ENCODE assay signal across 8 cellular contexts in the genomic region with DNA sequence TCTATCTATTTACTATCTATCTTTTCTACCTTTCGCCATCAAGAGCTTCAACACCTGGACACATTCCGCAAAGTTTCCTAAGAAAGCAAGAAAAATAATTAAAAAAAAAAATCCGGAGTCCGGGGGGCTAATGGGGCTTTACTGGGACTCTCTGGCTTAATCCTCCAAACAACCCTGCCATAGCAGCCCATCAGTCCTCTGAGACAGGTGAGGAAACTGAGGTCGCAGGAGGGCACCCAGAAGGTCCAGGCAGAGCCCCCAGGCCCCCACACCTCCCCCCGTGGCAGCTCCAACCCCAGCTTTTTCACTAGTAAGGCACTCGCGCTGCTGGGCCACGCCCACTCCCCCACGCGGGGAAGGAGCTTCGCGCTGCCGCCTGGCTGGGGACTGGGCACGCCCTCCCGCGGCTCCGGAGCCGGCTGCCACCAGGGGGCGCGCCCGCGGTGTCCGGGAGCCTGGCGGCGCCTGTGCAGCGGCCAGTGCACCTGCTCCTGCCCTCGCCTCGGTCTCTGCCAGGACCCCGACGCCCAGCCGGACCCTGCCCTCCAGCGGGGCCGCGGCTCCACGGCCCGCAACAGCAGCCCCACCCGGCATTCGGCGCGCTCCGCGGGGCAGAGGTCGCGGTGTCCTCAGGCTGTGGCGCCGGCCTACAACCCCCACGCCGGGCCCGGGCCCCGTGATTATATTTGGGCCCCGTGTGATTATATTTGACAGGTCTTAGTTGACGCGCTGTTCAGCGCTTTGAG. TPM values are rescaled to one million over a fixed set of nuclear protein-coding genes. Genes with fewer than 3 reads are reported as not detected.
DNase-seq lines count a peak whose midpoint lies in the region; ATAC-seq, FAIRE-seq and TF ChIP-seq lines count a peak whose summit lies in the region.

No MANE protein-coding gene starts in this region.

- peak; percentile 84 to 87 (median 84) for DNase-seq in CD4-positive, alpha-beta memory T cell
- DNase-seq in HK-2 (ENCODE audit: unreplicated experiment) (peak; percentile 75), SJSA1 (ENCODE audit: low read depth in 1 of 2, low spot score in 2 of 2) (peak; percentile 39 to 64), foreskin keratinocyte (no peak), pancreas (peak; percentile 46 to 92 (median 80)), tibial nerve (ENCODE audit: low spot score in 2 of 2) (peak; percentile 21 to 36), NCI-H2107 (lab: John Stamatoyannopoulos, UW) (no peak)
- peak; percentile 79 for DNase-seq in activated T-helper 9 cell treated with anti-CD3 and anti-CD28 coated beads, Interleukin-2, amount 50 U/mL, for 16 hours (ENCODE audit: low read depth)

- H3K4me1 Mint-ChIP-seq in CD4-positive, alpha-beta memory T cell, result peaks cover 0 to 5% (median 0%) of the 10 kb centered on the region in 4 donors

- TF ChIP-seq EP300 in tibial nerve (IDR thresholded peaks at IDR 0.05), result no peak

- no peaks in the 10 kb centered on the region for H3K9me3 ChIP-seq in CD4-positive, alpha-beta memory T cell (ENCODE audit: control insufficient read depth in 1 of 2, low read length in 2 of 2)
- H3K9me3 ChIP-seq in SJSA1 (replicated peaks) (no peaks in the 10 kb centered on the region), pancreas (no peaks in the 10 kb centered on the region), tibial nerve (no peaks in the 10 kb centered on the region)

- CTCF ChIA-PET in CD4-positive, alpha-beta memory T cell (lab: Charles Lee; ENCODE audit: partially characterized antibody), result interaction anchor here (0.7 to 1.5 kb wide), 7 partner anchors 10 to 106 kb away, joined by 3 to 11 read pairs (median 4); a partner anchor contains a TSS

- no peak overlapping the region for H3K27ac Mint-ChIP-seq in CD4-positive, alpha-beta memory T cell

- TF ChIP-seq POLR2A in tibial nerve (IDR thresholded peaks at IDR 0.05), result no peak

- H3K27me3 ChIP-seq in CD4-positive, alpha-beta memory T cell (ENCODE audit: insufficient read depth, low read length), result no peaks in the 10 kb centered on the region
- H3K27me3 ChIP-seq in SJSA1 (replicated peaks) (no peaks in the 10 kb centered on the region; the same call in 1 of the 2 replicates), foreskin keratinocyte (peaks cover 38% of the 10 kb centered on the region), pancreas (peaks cover 0 to 3% (median 0%) of the 10 kb centered on the region in 4 donors), tibial nerve (peaks cover 0 to 50% of the 10 kb centered on the region in 2 donors)

- ATAC-seq in foreskin keratinocyte (peak; percentile 59), pancreas (peak; percentile 95 to 99 (median 97))

- H3K27me3 Mint-ChIP-seq in CD4-positive, alpha-beta memory T cell, result peaks cover 16 to 23% of the 10 kb centered on the region in 2 donors

- H3K36me3 Mint-ChIP-seq in CD4-positive, alpha-beta memory T cell, result no peaks in the 10 kb centered on the region

- H3K36me3 ChIP-seq in CD4-positive, alpha-beta memory T cell (ENCODE audit: insufficient read depth, low read length), result no peaks in the 10 kb centered on the region
- H3K36me3 ChIP-seq in SJSA1 (no peaks in the 10 kb centered on the region), pancreas (no peaks in the 10 kb centered on the region), tibial nerve (no peaks in the 10 kb centered on the region)

- TF ChIP-seq CTCF in foreskin keratinocyte (conservative IDR thresholded peaks at IDR 0.05) (peak; percentile 74), pancreas (IDR thresholded peaks at IDR 0.05) (peak; percentile 76 to 84 (median 80)), tibial nerve (IDR thresholded peaks at IDR 0.05) (peak; percentile 78 to 97 (median 86))

- POLR2A ChIA-PET in CD4-positive, alpha-beta memory T cell (lab: Charles Lee; ENCODE audit: partially characterized antibody), result interaction anchor here (1.0 kb wide), 1 partner anchor 91 kb away, joined by 4 read pairs; no protein-coding TSS in a partner anchor

- H3K9me3 Mint-ChIP-seq in CD4-positive, alpha-beta memory T cell, result no peaks in the 10 kb centered on the region

- WGBS in pancreas, 2 donors, result 6 to 9% methylated on average over 41 to 55 of the region's 55 CpGs
- 17 to 30% methylated on average over 19 to 32 of the region's 55 CpGs for WGBS in tibial nerve, 2 donors

- no peak overlapping the region for H3K4me3 ChIP-seq in CD4-positive, alpha-beta memory T cell (ENCODE audit: low read length in 2 of 2)
- no peak overlapping the region for H3K4me3 ChIP-seq in SJSA1
- H3K4me3 ChIP-seq in pancreas, result peak overlapping the region in 2 of 4 donors; percentile 22 to 36
- H3K4me3 ChIP-seq in tibial nerve, result peak overlapping the region in 2 of 4 donors; percentile 34 to 45

- peaks cover 4% of the 10 kb centered on the region for H3K4me1 ChIP-seq in CD4-positive, alpha-beta memory T cell (ENCODE audit: insufficient read depth, low read length)
- H3K4me1 ChIP-seq in SJSA1 (replicated peaks) (no peaks in the 10 kb centered on the region), foreskin keratinocyte (no peaks in the 10 kb centered on the region), pancreas (no peaks in the 10 kb centered on the region), tibial nerve (peaks cover 0 to 9% (median 0%) of the 10 kb centered on the region in 4 donors)

- FAIRE-seq in pancreas (lab: Jason Lieb, UNC), result no peak

- intact Hi-C loops in CD4-positive, alpha-beta memory T cell (cut with micrococcal nuclease), result no loop called here
- intact Hi-C loops in pancreas (cut with DNase I), result no loop called here

- H3K27ac ChIP-seq in CD4-positive, alpha-beta memory T cell (ENCODE audit: low read depth, low read length), result no peak overlapping the region
- H3K27ac ChIP-seq in SJSA1, result no peak overlapping the region
- no peak overlapping the region for H3K27ac ChIP-seq in foreskin keratinocyte
- H3K27ac ChIP-seq in pancreas, result no peak overlapping the region
- no peak overlapping the region for H3K27ac ChIP-seq in tibial nerve

- H3K4me3 Mint-ChIP-seq in CD4-positive, alpha-beta memory T cell, result peak overlapping the region in 4 of 8 donors; percentile 24 to 36 (median 31)

RNA-seq across cellular contexts. Expression of a gene that starts 54.1 kb away (rescaled TPM):
- not detected for total RNA-seq in CD4-positive, alpha-beta memory T cell
- polyA plus RNA-seq in CD4-positive, alpha-beta memory T cell, result under 1 TPM in 1 of 2 donors, not detected in 1; 0.10 TPM
- 232 and 256 TPM in 2 replicates for total RNA-seq in SJSA1 (2014; rRNA removed; shearing (Covaris generic))
- not detected in 2 replicates for total RNA-seq in foreskin keratinocyte
- 0.16 TPM in 1 of 2 replicates, not detected in the other for polyA plus RNA-seq in foreskin keratinocyte
- total RNA-seq in pancreas, result 1 to 10 TPM in 5 of 6 donors, under 1 TPM in 1; 0.19 to 8.2 (median 2.0) TPM
- polyA plus RNA-seq in pancreas, result 10 to 100 TPM in 1 of 2 donors, 1 to 10 TPM in 1; 7.6 to 23.7 TPM
- total RNA-seq in tibial nerve, result 10 to 100 TPM in 2 of 4 donors, 1 to 10 TPM in 2; 2.6 to 15.9 (median 11.5) TPM

Comparison
In these comparisons a context has a peak if more than half of its experiments do, and no peak if none do; other contexts are left out.
1. DNase-seq: peak in CD4-positive, alpha-beta memory T cell (5 of 5), HK-2 (single experiment), SJSA1 (2 of 2), activated T-helper 9 cell treated with anti-CD3 and anti-CD28 coated beads, Interleukin-2, amount 50 U/mL, for 16 hours (single experiment), pancreas (6 of 6) and tibial nerve (2 of 2); none in foreskin keratinocyte (0 of 2) and NCI-H2107 (single experiment).
2. RNA of a gene that starts 54.1 kb away (total RNA-seq): 232 to 256 TPM in SJSA1; 2.6 to 15.9 TPM in tibial nerve, 0.19 to 8.2 TPM in pancreas, not detected in foreskin keratinocyte and not detected in CD4-positive, alpha-beta memory T cell; every median in the first group is over 10 times any median in the second.
3. Peak in every context shown above with its lines, with median percentiles within 50 percentile points of each other: CTCF ChIP-seq.